In genomic region chr16:1642148-1642547, GRCh38 we compare ENCODE assay signal across 17 cellular contexts. TPM values are rescaled to one million over a fixed set of nuclear protein-coding genes. Genes with fewer than 3 reads are reported as not detected.
A peak's percentile ranks its signal among the peaks of the same experiment; 100 is the strongest.
DNase-seq lines count a peak whose midpoint lies in the region; ATAC-seq and TF ChIP-seq lines count a peak whose summit lies in the region.
"Had no signal": no experiment of that assay in that cellular context is flagged by ENCODE, and none has a peak within 500 bp of the region (broad histone marks: within the 10 kb centered on the region; RNA-seq: fewer than 3 reads in every experiment).

No MANE protein-coding gene starts in this region.

- H2AFZ ChIP-seq in IMR-90 (replicated peaks; ENCODE audit: low read length, poor library complexity) (peak overlapping the region; percentile 33), GM23338 (no peak overlapping the region)

- ATAC-seq in IMR-90 (ENCODE audit: low read depth) (no peak), gastrocnemius medialis (peak; percentile 78 to 90), GM23338 (no peak)
- ATAC-seq: mucosa of descending colon; stimulated activated naive B cell treated with anti-CD40 and anti-IgM and Interleukin-4, amounts not matched to agents 10 μg/mL and 1 μg/mL and 100 μg/mL, for 72 hours had no signal

- no peaks in the 10 kb centered on the region; the same call in 2 of the 3 replicates for H3K4me1 Mint-ChIP-seq in GM23338

- no peaks in the 10 kb centered on the region for H3F3A ChIP-seq in GM23338 (replicated peaks; ENCODE audit: low read depth)

- H3K14ac ChIP-seq in IMR-90 (replicated peaks; ENCODE audit: low read depth, low read length) = no peak overlapping the region

- H3K27ac ChIP-seq in IMR-90 (ENCODE audit: insufficient read depth, low read length) (no peak overlapping the region), layer of hippocampus (ENCODE audit: low read depth, low read length) (peak overlapping the region; percentile 5), gastrocnemius medialis (peak overlapping the region; percentile 68 to 82 (median 77)), GM23338 (ENCODE audit: low read depth) (no peak overlapping the region)
- H3K27ac ChIP-seq: right lobe of liver, RWPE1, tibial nerve had no signal

- peaks cover 15% of the 10 kb centered on the region for H3K9me1 ChIP-seq in IMR-90 (ENCODE audit: insufficient read depth, low read length)

- POLR2A ChIA-PET in IMR-90 (lab: Charles Lee; ENCODE audit: unreplicated experiment) = no interaction called here

- H2BK5ac ChIP-seq in IMR-90 (ENCODE audit: low read depth, low read length, poor library complexity, severe bottlenecking) = no peak overlapping the region

- no peak overlapping the region for H4K5ac ChIP-seq in IMR-90 (ENCODE audit: low read depth, low read length)

- no peak for TF ChIP-seq RAD21 in IMR-90 (IDR thresholded peaks at IDR 0.05; ENCODE audit: low read length)

- DNase-seq in IMR-90 = no peak
- peak; percentile 39 for DNase-seq in cerebellar cortex (ENCODE audit: low spot score)
- peak; percentile 83 to 92 for DNase-seq in gastrocnemius medialis
- DNase-seq in T-helper 9 cell = no peak
- no peak for DNase-seq in NCI-H1436 treated with DMSO at 0.1 percent for 48 hours (lab: John Stamatoyannopoulos, UW)
- DNase-seq in DMS114 treated with DMSO at 0.1 percent for 48 hours (lab: John Stamatoyannopoulos, UW; ENCODE audit: unreplicated experiment) = no peak
- DNase-seq in GM23338 (ENCODE audit: low spot score) = no peak
- DNase-seq: activated effector memory CD4-positive, alpha-beta T cell treated with Interleukin-2 at 50 U/mL for 16 hours; mucosa of descending colon; NCI-H1417; NCI-H524 treated with DMSO at 0.1 percent for 48 hours; right lobe of liver; stimulated activated naive B cell treated with anti-CD40 and anti-IgM and Interleukin-4, amounts not matched to agents 10 μg/mL and 1 μg/mL and 100 μg/mL, for 72 hours had no signal

- WGBS in IMR-90 (ENCODE audit: extremely low coverage in 2 of 2, insufficient read length in 1 of 2), 2 experiments = 83% methylated on average over 1 of the region's 5 CpGs; no CpG with 5 or more reads in 1 of the 2 experiments

- peaks cover 5% of the 10 kb centered on the region for H3K27me3 Mint-ChIP-seq in GM23338 (ENCODE audit: insufficient read depth, low read depth, poor library complexity)
- H3K27me3 Mint-ChIP-seq: central memory CD8-positive, alpha-beta T cell; stimulated activated naive B cell treated with anti-CD40 and anti-IgM and Interleukin-4, amounts not matched to agents 10 μg/mL and 1 μg/mL and 100 μg/mL, for 72 hours had no signal

- H3K79me1 ChIP-seq in IMR-90 (ENCODE audit: low read depth in 1 of 2, low read length in 2 of 2) = peaks cover 25 to 44% of the 10 kb centered on the region in 2 experiments

- H2BK20ac ChIP-seq in IMR-90 (ENCODE audit: low read depth, low read length) = no peak overlapping the region

- H3K27ac Mint-ChIP-seq in GM23338 = no peak overlapping the region
- H3K27ac Mint-ChIP-seq: stimulated activated naive B cell treated with anti-CD40 and anti-IgM and Interleukin-4, amounts not matched to agents 10 μg/mL and 1 μg/mL and 100 μg/mL, for 72 hours had no signal

- H4K20me1 ChIP-seq in IMR-90 (ENCODE audit: insufficient read depth, low read length) = peaks cover 35% of the 10 kb centered on the region
- H4K20me1 ChIP-seq in GM23338 (replicated peaks; ENCODE audit: insufficient read depth) = peaks cover 14% of the 10 kb centered on the region

- no peak overlapping the region for H4K8ac ChIP-seq in IMR-90 (ENCODE audit: low read depth in 2 of 2, low read length in 2 of 2)

- H3K4me3 ChIP-seq in IMR-90 (ENCODE audit: insufficient read depth, low read depth, low read length) (no peak overlapping the region), gastrocnemius medialis (no peak overlapping the region), GM23338 (no peak overlapping the region)
- H3K4me3 ChIP-seq: mucosa of descending colon, right lobe of liver, tibial nerve had no signal

- H3K4me1 ChIP-seq in IMR-90 (ENCODE audit: control insufficient read depth, insufficient read depth, low read length) (peaks cover 3% of the 10 kb centered on the region; the same call in 1 of the 2 replicates), gastrocnemius medialis (peaks cover 32 to 39% of the 10 kb centered on the region in 2 donors), GM23338 (ENCODE audit: insufficient read depth) (no peaks in the 10 kb centered on the region)
- H3K4me1 ChIP-seq: right lobe of liver, tibial nerve had no signal

- TF ChIP-seq POLR2A in IMR-90 (IDR thresholded peaks at IDR 0.05; ENCODE audit: low read depth, low read length) (no peak), gastrocnemius medialis (IDR thresholded peaks at IDR 0.05) (no peak)

- in situ Hi-C loops in IMR-90 (cut with MboI; ENCODE audit: low sequenced_read_pairs) = no loop called here
- in situ Hi-C loops in gastrocnemius medialis (cut with MboI; ENCODE audit: low sequenced_read_pairs in 4 of 4) = no loop called here

- no peak overlapping the region for H3K9ac ChIP-seq in IMR-90 (ENCODE audit: low read depth, low read length)

- H2AK5ac ChIP-seq in IMR-90 (ENCODE audit: low read depth, low read length) = no peak overlapping the region

- H3K4me3 Mint-ChIP-seq in GM23338 = no peak overlapping the region
- H3K4me3 Mint-ChIP-seq: central memory CD8-positive, alpha-beta T cell; stimulated activated naive B cell treated with anti-CD40 and anti-IgM and Interleukin-4, amounts not matched to agents 10 μg/mL and 1 μg/mL and 100 μg/mL, for 72 hours had no signal

- no peak overlapping the region for H3K23ac ChIP-seq in IMR-90 (ENCODE audit: low read depth, low read length)

- no TSS peak for BruUV-seq in IMR-90 (replicated peaks; lab: Mats Ljungman, UMichigan)

- TF ChIP-seq CTCF in IMR-90 (conservative IDR thresholded peaks at IDR 0.05; ENCODE audit: low read depth, low read length) (no peak), gastrocnemius medialis (IDR thresholded peaks at IDR 0.05 in 4 of 5, conservative IDR thresholded peaks at IDR 0.05 in 1 of 5) (no peak), GM23338 (conservative IDR thresholded peaks at IDR 0.05; ENCODE audit: low read depth in 2 of 2) (no peak)

- no peak overlapping the region for H4K91ac ChIP-seq in IMR-90 (ENCODE audit: insufficient read depth, low read depth, low read length)

- no peak overlapping the region for H2BK15ac ChIP-seq in IMR-90 (ENCODE audit: low read depth, low read length)

- CTCF ChIA-PET in IMR-90 (lab: Yijun Ruan, JAX) = no interaction called here

- no peaks in the 10 kb centered on the region for H3K9me2 ChIP-seq in GM23338 (ENCODE audit: insufficient read depth)

- H2AK9ac ChIP-seq in IMR-90 (replicated peaks; ENCODE audit: low read depth, low read length, poor library complexity) = no peak overlapping the region

- H3K27me3 ChIP-seq in IMR-90 (ENCODE audit: control insufficient read depth, insufficient read depth, low read length) = no peaks in the 10 kb centered on the region
- no peaks in the 10 kb centered on the region for H3K27me3 ChIP-seq in layer of hippocampus (ENCODE audit: control insufficient read depth, insufficient read depth, low read length)
- H3K27me3 ChIP-seq in gastrocnemius medialis = no peaks in the 10 kb centered on the region
- H3K27me3 ChIP-seq in GM23338 (ENCODE audit: insufficient read depth) = no peaks in the 10 kb centered on the region
- H3K27me3 ChIP-seq: right lobe of liver, tibial nerve had no signal

- no peaks in the 10 kb centered on the region for H3K79me2 ChIP-seq in GM23338 (replicated peaks; ENCODE audit: insufficient read depth)

- no peak overlapping the region for H3K18ac ChIP-seq in IMR-90 (ENCODE audit: low read depth, low read length)

- H3K4ac ChIP-seq in IMR-90 (ENCODE audit: low read depth, low read length) = no peak overlapping the region

- no peak overlapping the region for H3K4me2 ChIP-seq in IMR-90 (ENCODE audit: low read depth, low read length)
- no peak overlapping the region for H3K4me2 ChIP-seq in GM23338

- no peaks in the 10 kb centered on the region for H3K9me3 Mint-ChIP-seq in GM23338
- H3K9me3 Mint-ChIP-seq: central memory CD8-positive, alpha-beta T cell; stimulated activated naive B cell treated with anti-CD40 and anti-IgM and Interleukin-4, amounts not matched to agents 10 μg/mL and 1 μg/mL and 100 μg/mL, for 72 hours had no signal

- intact Hi-C loops in IMR-90 (cut with micrococcal nuclease) (no loop called here), gastrocnemius medialis (cut with DNase I; ENCODE audit: low total_unique reads) (loop anchor here (1.0 kb wide), 1 partner anchor 30 kb away; the partner anchor contains the start of genes CRAMP1 and IFT140)

- dilution Hi-C loops in IMR-90 (cut with HindIII; ENCODE audit: low sequenced_read_pairs, unreplicated experiment) = no loop called here

- H3K9me3 ChIP-seq in IMR-90 (ENCODE audit: control insufficient read depth, insufficient read depth, low read length) (no peaks in the 10 kb centered on the region), gastrocnemius medialis (no peaks in the 10 kb centered on the region)
- H3K9me3 ChIP-seq: mucosa of descending colon, right lobe of liver, tibial nerve had no signal

- H3K36me3 Mint-ChIP-seq in GM23338 (ENCODE audit: low read depth) = peaks cover 63% of the 10 kb centered on the region

- no peak overlapping the region for H2BK120ac ChIP-seq in IMR-90 (ENCODE audit: low read depth, low read length)

- no peak overlapping the region for H3K56ac ChIP-seq in IMR-90 (ENCODE audit: extremely low read depth, insufficient read depth, low read length)

- H3K36me3 ChIP-seq in IMR-90 (ENCODE audit: control insufficient read depth, insufficient read depth, low read length) (peaks cover 78% of the 10 kb centered on the region), gastrocnemius medialis (peaks cover 0 to 39% of the 10 kb centered on the region in 2 donors), GM23338 (ENCODE audit: insufficient read depth) (peaks cover 8% of the 10 kb centered on the region)

RNA-seq across cellular contexts. Expression of gene CRAMP1, which starts 30.0 kb away (rescaled TPM):
- total RNA-seq in IMR-90 (2012; rRNA removed) = 3.2 and 3.9 TPM in 2 replicates
- 11.9 and 12.0 TPM in 2 replicates for polyA plus RNA-seq in IMR-90 (2012; rRNA removed)
- 5.1 and 9.1 TPM in 2 replicates for polyA plus RNA-seq in IMR-90 (2012; cell fraction: cytosol; rRNA removed)
- 37.4 and 49.0 TPM in 2 replicates for polyA plus RNA-seq in IMR-90 (2012; cell fraction: nucleus; rRNA removed; ENCODE audit: low replicate concordance)
- total RNA-seq in gastrocnemius medialis = 10 to 100 TPM in 1 of 4 donors, 1 to 10 TPM in 3; 7.0 to 10.7 (median 8.7) TPM
- total RNA-seq in GM23338 (2014; rRNA removed; shearing (Covaris generic)) = 16.7 and 17.9 TPM in 2 replicates
- 3.4 TPM in 2 replicates for polyA plus RNA-seq in GM23338 (2016; fragmentation: Nextera tagmentation; extraction: Ambion mirVana)

RNA-seq across cellular contexts. Expression of gene IFT140, which starts 30.3 kb away (rescaled TPM):
- 20.3 and 24.2 TPM in 2 replicates for total RNA-seq in IMR-90 (2012; rRNA removed)
- polyA plus RNA-seq in IMR-90 (2012; rRNA removed) = 8.4 and 9.2 TPM in 2 replicates
- 4.7 and 14.6 TPM in 2 replicates for polyA plus RNA-seq in IMR-90 (2012; cell fraction: cytosol; rRNA removed)
- 41.6 and 56.3 TPM in 2 replicates for polyA plus RNA-seq in IMR-90 (2012; cell fraction: nucleus; rRNA removed; ENCODE audit: low replicate concordance)
- 1 to 10 TPM; 3.4 to 5.2 (median 4.8) TPM for total RNA-seq in gastrocnemius medialis
- total RNA-seq in GM23338 (2014; rRNA removed; shearing (Covaris generic)) = 15.0 and 28.7 TPM in 2 replicates
- 3.8 and 4.8 TPM in 2 replicates for polyA plus RNA-seq in GM23338 (2016; fragmentation: Nextera tagmentation; extraction: Ambion mirVana)

RNA-seq across cellular contexts. Expression of gene JPT2, which starts 35.9 kb away (rescaled TPM):
- total RNA-seq in IMR-90 (2012; rRNA removed) (40.0 and 48.0 TPM in 2 replicates), gastrocnemius medialis (10 to 100 TPM in 3 of 4 donors, 1 to 10 TPM in 1; 8.7 to 28.2 (median 15.9) TPM)
- polyA plus RNA-seq in IMR-90 (2012; rRNA removed) (41.5 and 57.2 TPM in 2 replicates), GM23338 (2016; fragmentation: Nextera tagmentation; extraction: Ambion mirVana) (43.8 and 47.1 TPM in 2 replicates)
- polyA plus RNA-seq in IMR-90 (2012; cell fraction: cytosol; rRNA removed) = 19.0 and 44.4 TPM in 2 replicates
- polyA plus RNA-seq in IMR-90 (2012; cell fraction: nucleus; rRNA removed; ENCODE audit: low replicate concordance) = 20.0 and 21.0 TPM in 2 replicates
- 139 and 140 TPM in 2 replicates for total RNA-seq in GM23338 (2014; rRNA removed; shearing (Covaris generic))

Comparison
In these comparisons a context has a peak if more than half of its experiments do, and no peak if none do; other contexts are left out.
1. ATAC-seq: peak in gastrocnemius medialis (2 of 2); none in IMR-90 (single experiment) and GM23338 (single experiment).
2. DNase-seq: peak in cerebellar cortex (single experiment) and gastrocnemius medialis (2 of 2); none in IMR-90 (single experiment), T-helper 9 cell (single experiment), NCI-H1436 treated with DMSO at 0.1 percent for 48 hours (single experiment), DMS114 treated with DMSO at 0.1 percent for 48 hours (single experiment) and GM23338 (single experiment).
3. H3K27ac ChIP-seq: peak in layer of hippocampus (single experiment) and gastrocnemius medialis (4 of 4); none in IMR-90 (single experiment) and GM23338 (single experiment).